ENCODE assay signal across 8 cellular contexts in genomic region chr12:51371295-51371953, GRCh38.
A peak's percentile ranks its signal among the peaks of the same experiment; 100 is the strongest.
DNase-seq lines count a peak whose midpoint lies in the region; ATAC-seq lines count a peak whose summit lies in the region.

No MANE protein-coding gene starts in this region.

- ATAC-seq in HG03039 (IDR thresholded peaks at IDR 0.05; ENCODE audit: unreplicated experiment) = no peak
- ATAC-seq in HG02840 (IDR thresholded peaks at IDR 0.05; ENCODE audit: low FRiP score, unreplicated experiment) = no peak

- peak; percentile 90 for DNase-seq in GM04504 (ENCODE audit: low read depth)
- DNase-seq in NCI-H446 (lab: John Stamatoyannopoulos, UW) = peak; percentile 7 to 54
- peak; percentile 69 for DNase-seq in ecto neural progenitor cell (ENCODE audit: low spot score)
- DNase-seq in midbrain (lab: John Stamatoyannopoulos, UW) = peak; percentile 43
- no peak for DNase-seq in GM19240 (ENCODE audit: insufficient read length, low spot score)
- no peak for DNase-seq in stimulated activated naive CD4-positive, alpha-beta T cell treated with Interleukin-2 at 50 U/mL for 16 hours (lab: John Stamatoyannopoulos, UW)

Comparison
In these comparisons a context has a peak if more than half of its experiments do, and no peak if none do; other contexts are left out.
1. DNase-seq: peak in GM04504 (single experiment), NCI-H446 (2 of 2), ecto neural progenitor cell (single experiment) and midbrain (single experiment); none in GM19240 (single experiment) and stimulated activated naive CD4-positive, alpha-beta T cell treated with Interleukin-2 at 50 U/mL for 16 hours (single experiment).